23 cellular contexts compared by ENCODE assay signal in genomic region chr16:65713409-65713808, GRCh38.
DNase-seq lines count a peak whose midpoint lies in the region; ATAC-seq, FAIRE-seq and TF ChIP-seq lines count a peak whose summit lies in the region.
"Had no signal": no experiment of that assay in that cellular context is flagged by ENCODE, and none has a peak within 500 bp of the region (broad histone marks: within the 10 kb centered on the region; RNA-seq: fewer than 3 reads in every experiment).

No MANE protein-coding gene starts in this region.

- H3K27me3 Mint-ChIP-seq in WTC11 (ENCODE audit: low read depth) = peaks cover 7% of the 10 kb centered on the region; the same call in 1 of the 2 replicates
- H3K27me3 Mint-ChIP-seq: T-helper 17 cell had no signal

- no peaks in the 10 kb centered on the region for H4K20me1 ChIP-seq in BLaER1

- ATAC-seq in WTC11 = peak; percentile 86
- ATAC-seq in psoas muscle = no peak
- ATAC-seq: T-helper 17 cell had no signal

- H3K27me3 ChIP-seq in BLaER1 (no peaks in the 10 kb centered on the region), psoas muscle (ENCODE audit: insufficient read depth in 3 of 3, low read length in 2 of 3) (peaks cover 0 to 14% (median 5%) of the 10 kb centered on the region in 3 donors)

- peaks cover 7% of the 10 kb centered on the region; the same call in 1 of the 2 replicates for H3K36me3 Mint-ChIP-seq in WTC11

- no peak for TF ChIP-seq POLR2A in GM12892 (IDR thresholded peaks at IDR 0.05; ENCODE audit: low read depth, low read length)

- H3K4me1 ChIP-seq in BLaER1 = peaks cover 21% of the 10 kb centered on the region
- no peaks in the 10 kb centered on the region for H3K4me1 ChIP-seq in psoas muscle

- H3K9me3 ChIP-seq in BLaER1 (peaks cover 11% of the 10 kb centered on the region; the same call in 1 of the 2 replicates), psoas muscle (no peaks in the 10 kb centered on the region)

- H3K9ac ChIP-seq in BLaER1 = no peak overlapping the region
- H3K9ac ChIP-seq: KMS-11 had no signal

- 49 to 58% (median 52%) methylated on average over 4 of the region's 4 CpGs for WGBS in psoas muscle, 3 donors

- POLR2A ChIA-PET in WTC11 (lab: Charles Lee) = interaction anchor here (0.7 kb wide), 1 partner anchor 10 kb away, joined by 3 read pairs; no protein-coding TSS in a partner anchor
- POLR2A ChIA-PET in RWPE1 (lab: Yijun Ruan, JAX; ENCODE audit: low non-redundant PET) = no interaction called here

- TF ChIP-seq CTCF in WTC11 (IDR thresholded peaks at IDR 0.05) (no peak), psoas muscle (IDR thresholded peaks at IDR 0.05) (no peak), RWPE1 (conservative IDR thresholded peaks at IDR 0.05; ENCODE audit: low read depth) (no peak)

- CTCF ChIA-PET in WTC11 (lab: Charles Lee) (interaction anchor here (0.7 kb wide), 1 partner anchor 9 kb away, joined by 3 read pairs; no protein-coding TSS in a partner anchor), RWPE1 (lab: Yijun Ruan, JAX) (interaction anchor here (0.6 kb wide), 1 partner anchor 341 kb away, joined by 3 read pairs; no protein-coding TSS in a partner anchor)

- peaks cover 29% of the 10 kb centered on the region for H3K4me1 Mint-ChIP-seq in WTC11
- H3K4me1 Mint-ChIP-seq: T-helper 17 cell had no signal

- FAIRE-seq in GM12892 (lab: Jason Lieb, UNC) = no peak
- FAIRE-seq: D721Med, GM19239, H54 had no signal

- no peak overlapping the region for H3K4me3 ChIP-seq in BLaER1
- H3K4me3 ChIP-seq in Jurkat, Clone E6-1 (ENCODE audit: low read length) = no peak overlapping the region
- no peak overlapping the region for H3K4me3 ChIP-seq in psoas muscle

- 0 out of 2 replicates have a peak overlapping the region, but pooled peaks have one; percentile 10 for H3K27ac ChIP-seq in BLaER1
- H3K27ac ChIP-seq in psoas muscle = no peak overlapping the region
- H3K27ac ChIP-seq in RWPE1 = no peak overlapping the region
- H3K27ac ChIP-seq: HL-60, KMS-11 had no signal

- H3K4me2 ChIP-seq in BLaER1 = peak overlapping the region; percentile 77
- H3K4me2 ChIP-seq: KMS-11 had no signal

- H3K9me3 Mint-ChIP-seq in WTC11 = peaks cover 10% of the 10 kb centered on the region

- peak overlapping the region; percentile 84 for H3K27ac Mint-ChIP-seq in WTC11
- H3K27ac Mint-ChIP-seq: HFFc6, T-helper 17 cell had no signal

- DNase-seq in Jurkat, Clone E6-1 (ENCODE audit: low read depth, low spot score) = peak; percentile 2
- DNase-seq in WTC11 (ENCODE audit: low spot score) (peak; percentile 49), iPS-NIHi7 (ENCODE audit: extremely low spot score) (peak; percentile 37), NCI-H2029 treated with DMSO at 0.1 percent for 48 hours (lab: John Stamatoyannopoulos, UW) (no peak), GM12892 (ENCODE audit: insufficient read length) (no peak), psoas muscle (no peak), RWPE1 (ENCODE audit: low spot score) (no peak)
- DNase-seq: DMS53; GF-D8; HFFc6; NCI-H187 treated with DMSO at 0.1 percent for 48 hours; NCI-H226; NCI-H524; NCI-H774; NK-92 treated with Interleukin-12 subunit alpha and Interleukin-12 subunit beta, amount 100 ng/mL, for 24 hours; Right ventricle myocardium superior; T-helper 17 cell had no signal

- H3K4me3 Mint-ChIP-seq in WTC11 = no peak overlapping the region
- H3K4me3 Mint-ChIP-seq: HFFc6, T-helper 17 cell had no signal

- intact Hi-C loops in psoas muscle (cut with DNase I) = no loop called here

- H3K36me3 ChIP-seq in BLaER1 (no peaks in the 10 kb centered on the region), psoas muscle (ENCODE audit: insufficient read depth in 1 of 2, low read depth in 1 of 2) (no peaks in the 10 kb centered on the region)

TF ChIP-seq in WTC11, 78 proteins besides CTCF, POLR2A, EP300 and RAD21:
- no peak for TF ChIP-seq ZNF532 (CRISPR knock-in tag; IDR thresholded peaks at IDR 0.05; ENCODE audit: borderline replicate concordance)
- no peak for TF ChIP-seq CDX4 (CRISPR knock-in tag; IDR thresholded peaks at IDR 0.05; ENCODE audit: borderline replicate concordance)
- no peak for TF ChIP-seq MLX (CRISPR knock-in tag; IDR thresholded peaks at IDR 0.05)
- TF ChIP-seq CBFB (CRISPR knock-in tag; IDR thresholded peaks at IDR 0.05; ENCODE audit: low read depth) = no peak
- no peak for TF ChIP-seq GRHL2 (CRISPR knock-in tag; IDR thresholded peaks at IDR 0.05; ENCODE audit: insufficient replicate concordance, severe bottlenecking)
- no peak for TF ChIP-seq ZNF232 (CRISPR knock-in tag; IDR thresholded peaks at IDR 0.05)

Comparison
In these comparisons a context has a peak if more than half of its experiments do, and no peak if none do; other contexts are left out.
1. DNase-seq: peak in Jurkat, Clone E6-1 (single experiment), WTC11 (single experiment) and iPS-NIHi7 (single experiment); none in NCI-H2029 treated with DMSO at 0.1 percent for 48 hours (single experiment), GM12892 (single experiment), psoas muscle (0 of 2) and RWPE1 (single experiment).